30 cellular contexts compared by ENCODE assay signal in genomic region chr2:211328126-211328525, GRCh38.
"Had no signal": no experiment of that assay in that cellular context is flagged by ENCODE, and none has a peak within 500 bp of the region (broad histone marks: within the 10 kb centered on the region; RNA-seq: fewer than 3 reads in every experiment).

No MANE protein-coding gene starts in this region.

- DNase-seq: islet precursor cell; left cardiac atrium; left ventricle myocardium superior; lower lobe of right lung; mammary epithelial cell; mesenchymal stem cell; naive B cell; natural killer cell; nephron progenitor cell; occipital lobe; psoas muscle; right lobe of liver; stimulated activated CD4-positive, alpha-beta T cell treated with anti-CD3 and anti-CD28 coated beads, Interleukin-1b, Interleukin-23, amount 100 ng/mL, for 48 hours; stimulated activated CD4-positive, alpha-beta T cell treated with anti-CD3 and anti-CD28 coated beads, Interleukin-2, amount 100 ng/mL, for 48 hours; stimulated activated CD4-positive, alpha-beta T cell treated with anti-CD3 and anti-CD28 coated beads, Interleukin-4, amount 100 ng/mL, for 4 hours; stimulated activated CD8-positive, alpha-beta memory T cell treated with anti-CD3 and anti-CD28 coated beads, Interleukin-4, amount 100 ng/mL, for 48 hours; stimulated activated naive CD4-positive, alpha-beta T cell treated with Interleukin-2 at 50 U/mL for 16 hours; stimulated activated naive CD8-positive, alpha-beta T cell treated with anti-CD3 and anti-CD28 coated beads, Interleukin-15, amount 100 ng/mL, for 72 hours; substantia nigra; uterus had no signal

- H3K27ac Mint-ChIP-seq: mesothelial cell of epicardium; naive B cell; natural killer cell; nephron progenitor cell; neural progenitor cell; stimulated activated memory B cell treated with anti-CD40 and anti-IgM and Interleukin-4, amounts not matched to agents 10 μg/mL and 1 μg/mL and 100 μg/mL, for 72 hours; stimulated activated naive CD8-positive, alpha-beta T cell treated with anti-CD3 and anti-CD28 coated beads, Interleukin-15, amount 100 ng/mL, for 72 hours; type B pancreatic cell had no signal

- H3K36me3 Mint-ChIP-seq: mesothelial cell of epicardium; naive B cell; natural killer cell; neural progenitor cell; stimulated activated memory B cell treated with anti-CD40 and anti-IgM and Interleukin-4, amounts not matched to agents 10 μg/mL and 1 μg/mL and 100 μg/mL, for 72 hours; type B pancreatic cell had no signal

- ATAC-seq: left cardiac atrium; left lobe of liver; left ventricle myocardium superior; lower lobe of right lung; natural killer cell; psoas muscle; right lobe of liver; stimulated activated memory B cell treated with anti-CD40 and anti-IgM and Interleukin-4, amounts not matched to agents 10 μg/mL and 1 μg/mL and 100 μg/mL, for 72 hours; stimulated activated naive CD8-positive, alpha-beta T cell treated with anti-CD3 and anti-CD28 coated beads, Interleukin-15, amount 100 ng/mL, for 72 hours had no signal

- H3K27ac ChIP-seq: lower lobe of right lung, neural progenitor cell, neutrophil, parathyroid adenoma, psoas muscle, right atrium auricular region, right lobe of liver, tibial nerve, uterus had no signal

- H3K27me3 Mint-ChIP-seq: naive B cell; stimulated activated memory B cell treated with anti-CD40 and anti-IgM and Interleukin-4, amounts not matched to agents 10 μg/mL and 1 μg/mL and 100 μg/mL, for 72 hours; stimulated activated naive CD8-positive, alpha-beta T cell treated with anti-CD3 and anti-CD28 coated beads, Interleukin-15, amount 100 ng/mL, for 72 hours; type B pancreatic cell had no signal

- H3K4me3 ChIP-seq: lower lobe of right lung, neural progenitor cell, psoas muscle, right atrium auricular region, right lobe of liver, smooth muscle cell, tibial nerve, uterus had no signal

- H3K4me3 Mint-ChIP-seq: mesothelial cell of epicardium; natural killer cell; nephron progenitor cell; neural progenitor cell; stimulated activated memory B cell treated with anti-CD40 and anti-IgM and Interleukin-4, amounts not matched to agents 10 μg/mL and 1 μg/mL and 100 μg/mL, for 72 hours; stimulated activated naive CD8-positive, alpha-beta T cell treated with anti-CD3 and anti-CD28 coated beads, Interleukin-15, amount 100 ng/mL, for 72 hours; type B pancreatic cell had no signal

- H3K27me3 ChIP-seq: neural progenitor cell, neutrophil, right atrium auricular region, right lobe of liver, tibial nerve, uterus had no signal

- H3K4me1 ChIP-seq: lower lobe of right lung, parathyroid adenoma, psoas muscle, right atrium auricular region, right lobe of liver, tibial nerve, uterus had no signal

- H3K36me3 ChIP-seq: lower lobe of right lung, neural progenitor cell, neutrophil, right atrium auricular region, right lobe of liver, tibial nerve, uterus had no signal

- H3K9me3 ChIP-seq: lower lobe of right lung, neutrophil, psoas muscle, right lobe of liver, uterus had no signal

- H3K4me1 Mint-ChIP-seq: naive B cell; natural killer cell; nephron progenitor cell; neural progenitor cell; stimulated activated memory B cell treated with anti-CD40 and anti-IgM and Interleukin-4, amounts not matched to agents 10 μg/mL and 1 μg/mL and 100 μg/mL, for 72 hours; stimulated activated naive CD8-positive, alpha-beta T cell treated with anti-CD3 and anti-CD28 coated beads, Interleukin-15, amount 100 ng/mL, for 72 hours had no signal
